Comparison of ENCODE assay signal across 17 cellular contexts in the genomic region with DNA sequence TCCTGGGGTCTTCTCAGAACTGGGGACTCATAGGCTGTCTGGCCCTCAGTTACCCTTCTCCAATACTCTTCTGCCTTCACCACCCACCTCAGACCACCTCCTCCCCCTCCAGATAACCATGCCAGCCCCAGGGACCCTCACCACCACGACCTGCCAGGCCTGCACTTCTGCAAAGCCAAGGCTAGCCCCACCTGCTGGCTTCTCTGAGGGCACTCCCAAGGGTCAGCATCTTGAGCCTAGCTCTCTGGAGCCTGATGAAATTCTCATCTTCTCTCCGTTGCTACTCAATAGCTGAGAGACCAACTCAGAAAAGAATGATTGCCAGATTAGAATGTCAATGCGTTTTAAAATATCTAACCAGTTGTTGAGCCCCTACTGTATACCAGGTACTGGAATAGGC. TPM values are rescaled to one million over a fixed set of nuclear protein-coding genes. Genes with fewer than 3 reads are reported as not detected.
DNase-seq lines count a peak whose midpoint lies in the region; ATAC-seq, FAIRE-seq and TF ChIP-seq lines count a peak whose summit lies in the region.
"Had no signal": no experiment of that assay in that cellular context is flagged by ENCODE, and none has a peak within 500 bp of the region (broad histone marks: within the 10 kb centered on the region; RNA-seq: fewer than 3 reads in every experiment).

No MANE protein-coding gene starts in this region.

- H3K27me3 ChIP-seq in HepG2 (ENCODE audit: control insufficient read depth in 1 of 2, insufficient read depth in 2 of 2, low read length in 2 of 2) (peaks cover 0 to 17% of the 10 kb centered on the region in 2 experiments; a peak in 3 of 5 replicates), right lobe of liver (no peaks in the 10 kb centered on the region), WERI-Rb-1 (ENCODE audit: insufficient read depth, low read depth, severe bottlenecking) (no peaks in the 10 kb centered on the region), endodermal cell (ENCODE audit: control insufficient read depth, insufficient read depth, low read length, poor library complexity, severe bottlenecking) (peaks cover 10% of the 10 kb centered on the region), smooth muscle cell (ENCODE audit: low read depth) (no peaks in the 10 kb centered on the region)
- no peaks in the 10 kb centered on the region for H3K27me3 ChIP-seq in effector memory CD4-positive, alpha-beta T cell (replicated peaks; ENCODE audit: control insufficient read depth, insufficient read depth, low read length, poor library complexity, severe bottlenecking)

- H3K36me3 Mint-ChIP-seq in endodermal cell (ENCODE audit: low read depth), result no peaks in the 10 kb centered on the region

- intact Hi-C loops in HepG2 (cut with micrococcal nuclease; ENCODE audit: unreplicated experiment) (no loop called here), right lobe of liver (cut with DNase I) (no loop called here)

- no peak overlapping the region for H3K27ac ChIP-seq in HepG2 (ENCODE audit: extremely low read length, insufficient read depth, low read length)
- H3K27ac ChIP-seq in right lobe of liver, result no peak overlapping the region
- H3K27ac ChIP-seq in WERI-Rb-1, result no peak overlapping the region
- no peak overlapping the region for H3K27ac ChIP-seq in endodermal cell (ENCODE audit: low read depth, low read length)
- no peak overlapping the region for H3K27ac ChIP-seq in smooth muscle cell (ENCODE audit: low read depth)
- H3K27ac ChIP-seq in effector memory CD4-positive, alpha-beta T cell (ENCODE audit: insufficient read depth, low read length, poor library complexity, severe bottlenecking), result no peak overlapping the region
- H3K27ac ChIP-seq: 22Rv1, A549, C4-2B had no signal

- H3K9me3 ChIP-seq in HepG2 (ENCODE audit: low read length), result no peaks in the 10 kb centered on the region
- no peaks in the 10 kb centered on the region for H3K9me3 ChIP-seq in right lobe of liver
- H3K9me3 ChIP-seq in WERI-Rb-1 (ENCODE audit: severe bottlenecking), result no peaks in the 10 kb centered on the region
- H3K9me3 ChIP-seq in endodermal cell (ENCODE audit: control insufficient read depth, low read length), result no peaks in the 10 kb centered on the region
- no peaks in the 10 kb centered on the region for H3K9me3 ChIP-seq in smooth muscle cell (replicated peaks; ENCODE audit: low read depth)
- H3K9me3 ChIP-seq in effector memory CD4-positive, alpha-beta T cell (ENCODE audit: control insufficient read depth, low read length), result no peaks in the 10 kb centered on the region
- H3K9me3 ChIP-seq: A549, Caco-2 had no signal

- POLR2A ChIA-PET in HepG2 (lab: Yijun Ruan, JAX), result no interaction called here

- H3K36me3 ChIP-seq in HepG2 (replicated peaks in 1 of 2; ENCODE audit: control insufficient read depth in 1 of 2, insufficient read depth in 2 of 2, low read length in 2 of 2) (no peaks in the 10 kb centered on the region), right lobe of liver (no peaks in the 10 kb centered on the region), WERI-Rb-1 (no peaks in the 10 kb centered on the region), endodermal cell (ENCODE audit: control insufficient read depth, insufficient read depth, low read length) (no peaks in the 10 kb centered on the region), smooth muscle cell (ENCODE audit: low read depth) (no peaks in the 10 kb centered on the region)
- H3K36me3 ChIP-seq in effector memory CD4-positive, alpha-beta T cell (ENCODE audit: control insufficient read depth, insufficient read depth, low read length), result no peaks in the 10 kb centered on the region

- TF ChIP-seq POLR2A in HepG2 (IDR thresholded peaks at IDR 0.05; ENCODE audit: insufficient read depth in 1 of 2, low read depth in 2 of 2, low read length in 2 of 2), result no peak
- no peak for TF ChIP-seq POLR2A in right lobe of liver (IDR thresholded peaks at IDR 0.05)

- CTCF ChIA-PET in HepG2 (lab: Yijun Ruan, JAX; ENCODE audit: low intra/inter-chr PET ratio, low total read pairs), result no interaction called here

- H3K4me2 ChIP-seq in HepG2 (ENCODE audit: low read depth, low read length), result no peak overlapping the region
- H3K4me2 ChIP-seq in smooth muscle cell, result no peak overlapping the region
- H3K4me2 ChIP-seq: A549 had no signal

- H3K4me3 ChIP-seq in HepG2 (replicated peaks in 1 of 3; ENCODE audit: insufficient read depth in 1 of 3, low read depth in 2 of 3, low read length in 3 of 3) (no peak overlapping the region), right lobe of liver (no peak overlapping the region), WERI-Rb-1 (ENCODE audit: low read depth, low read length) (no peak overlapping the region), endodermal cell (ENCODE audit: low read length) (no peak overlapping the region), smooth muscle cell (no peak overlapping the region)
- no peak overlapping the region for H3K4me3 ChIP-seq in effector memory CD4-positive, alpha-beta T cell (ENCODE audit: insufficient read depth, low read depth, low read length, poor library complexity, severe bottlenecking)
- H3K4me3 ChIP-seq: A549 had no signal

- peaks cover 45% of the 10 kb centered on the region for H3K4me1 Mint-ChIP-seq in endodermal cell

- no peak for DNase-seq in HepG2 (ENCODE audit: low spot score)
- no peak for DNase-seq in right lobe of liver
- no peak for DNase-seq in WERI-Rb-1
- DNase-seq in endodermal cell, result peak; percentile 77
- no peak for DNase-seq in smooth muscle cell (lab: John Stamatoyannopoulos, UW; ENCODE audit: unreplicated experiment)
- DNase-seq in effector memory CD4-positive, alpha-beta T cell, result no peak
- DNase-seq: AML-193; Caco-2; CD4-positive, alpha-beta T cell had no signal

- H2AFZ ChIP-seq in HepG2 (ENCODE audit: low read length) (no peak overlapping the region), smooth muscle cell (ENCODE audit: low read depth) (no peak overlapping the region)

- no peak overlapping the region for H3K4me3 Mint-ChIP-seq in endodermal cell
- H3K4me3 Mint-ChIP-seq: CD4-positive, alpha-beta T cell had no signal

- H4K20me1 ChIP-seq in HepG2 (ENCODE audit: insufficient read depth, low read length) (no peaks in the 10 kb centered on the region), smooth muscle cell (ENCODE audit: low read depth) (no peaks in the 10 kb centered on the region)

- H3K9ac ChIP-seq in HepG2 (ENCODE audit: insufficient read depth, low read depth, low read length), result no peak overlapping the region
- no peak overlapping the region for H3K9ac ChIP-seq in endodermal cell (ENCODE audit: extremely low read depth, low read length, poor library complexity, severe bottlenecking)
- no peak overlapping the region for H3K9ac ChIP-seq in smooth muscle cell (ENCODE audit: low read depth)

- FAIRE-seq in HepG2 (lab: Jason Lieb, UNC), result no peak
- FAIRE-seq: A549, D721Med, G401.6, GM19239, H54 had no signal

- no peaks in the 10 kb centered on the region for H3K9me3 Mint-ChIP-seq in endodermal cell
- H3K9me3 Mint-ChIP-seq: CD4-positive, alpha-beta T cell had no signal

- TF ChIP-seq RAD21 in HepG2 (CRISPR knock-in tag; IDR thresholded peaks at IDR 0.05), result no peak

- 37% methylated on average over 3 of the region's 3 CpGs for WGBS in HepG2 (ENCODE audit: low lambda C conversion rate)
- WGBS in right lobe of liver (ENCODE audit: insufficient coverage, low coverage, low lambda C conversion rate, missing lambda C conversion rate), result 60% methylated on average over 2 of the region's 3 CpGs
- WGBS in endodermal cell (ENCODE audit: insufficient coverage in 1 of 2, insufficient read length in 1 of 2), 2 experiments, result 66 to 100% methylated on average over 1 to 3 of the region's 3 CpGs
- WGBS in smooth muscle cell (ENCODE audit: low lambda C conversion rate), result 78% methylated on average over 3 of the region's 3 CpGs

- no peaks in the 10 kb centered on the region for H3F3A ChIP-seq in smooth muscle cell (ENCODE audit: low read depth)

- ATAC-seq in HepG2 (peak; percentile 28; the same call in 1 of the 3 replicates), right lobe of liver (no peak), esophagus mucosa (no peak)

- in situ Hi-C loops in HepG2 (cut with HindIII; ENCODE audit: extremely low pct_ligation_motif_present, low pct_unique_long_range_greater_than_20kb), result no loop called here

- peaks cover 32% of the 10 kb centered on the region for H3K27me3 Mint-ChIP-seq in endodermal cell (ENCODE audit: insufficient read depth)

- TF ChIP-seq CTCF in HepG2 (CRISPR knock-in tag; IDR thresholded peaks at IDR 0.05) (no peak), right lobe of liver (IDR thresholded peaks at IDR 0.05) (no peak), WERI-Rb-1 (IDR thresholded peaks at IDR 0.05; ENCODE audit: low read depth, low read length) (peak; percentile 20; the same call in 1 of the 2 replicates), endodermal cell (conservative IDR thresholded peaks at IDR 0.05) (peak; percentile 65), smooth muscle cell (IDR thresholded peaks at IDR 0.05; ENCODE audit: borderline replicate concordance, insufficient read depth, poor library complexity, severe bottlenecking) (no peak)

- H3K4me1 ChIP-seq in HepG2 (ENCODE audit: insufficient read depth, low read length) (no peaks in the 10 kb centered on the region), right lobe of liver (no peaks in the 10 kb centered on the region), endodermal cell (ENCODE audit: control insufficient read depth, insufficient read depth, low read length) (peaks cover 7% of the 10 kb centered on the region), smooth muscle cell (ENCODE audit: low read depth) (no peaks in the 10 kb centered on the region)
- H3K4me1 ChIP-seq in effector memory CD4-positive, alpha-beta T cell (ENCODE audit: control insufficient read depth, insufficient read depth, low read length, poor library complexity, severe bottlenecking), result no peaks in the 10 kb centered on the region
- H3K4me1 ChIP-seq: A549 had no signal

- H3K79me2 ChIP-seq in HepG2 (ENCODE audit: insufficient read depth, low read length) (no peaks in the 10 kb centered on the region), smooth muscle cell (ENCODE audit: low read depth) (no peaks in the 10 kb centered on the region)

- TF ChIP-seq EP300 in HepG2 (IDR thresholded peaks at IDR 0.05; ENCODE audit: low read depth in 2 of 2, low read length in 2 of 2) (no peak), HepG2 (CRISPR knock-in tag; IDR thresholded peaks at IDR 0.05; ENCODE audit: borderline replicate concordance) (no peak)

- BruUV-seq in HepG2 (replicated peaks; lab: Mats Ljungman, UMichigan), result no TSS peak

- no peak overlapping the region for H3K27ac Mint-ChIP-seq in endodermal cell
- H3K27ac Mint-ChIP-seq: CD4-positive, alpha-beta T cell had no signal

RNA-seq across cellular contexts. Expression of a gene that starts 56.1 kb away (rescaled TPM):
- total RNA-seq in HepG2 (2016; rRNA removed; fragmentation: Illumina TruSeq; extraction: Trizol) (0.18 and 0.24 TPM in 2 replicates), right lobe of liver (1 to 10 TPM; 4.1 to 7.2 (median 5.5) TPM), endodermal cell (1 to 10 TPM; 5.8 to 8.3 TPM), esophagus mucosa (2.3 TPM), smooth muscle cell (10.6 and 15.0 TPM in 2 replicates)
- total RNA-seq in HepG2 (2016; cell fraction: cytosol; rRNA removed; fragmentation: Illumina TruSeq; extraction: Trizol; ENCODE audit: low read depth), result 0.10 and 0.18 TPM in 2 replicates
- total RNA-seq in HepG2 (2016; cell fraction: insoluble cytoplasmic fraction; rRNA removed; fragmentation: Illumina TruSeq; extraction: Trizol), result 0.34 and 0.67 TPM in 2 replicates
- 0.52 and 0.56 TPM in 2 replicates for total RNA-seq in HepG2 (2016; cell fraction: membrane; rRNA removed; fragmentation: Illumina TruSeq; extraction: Trizol)
- total RNA-seq in HepG2 (2016; cell fraction: nucleus; rRNA removed; fragmentation: Illumina TruSeq; extraction: Trizol), result 0.12 TPM in 1 of 2 replicates, not detected in the other
- polyA plus RNA-seq in HepG2 (2011; rRNA removed) (0.34 and 0.66 TPM in 2 replicates), smooth muscle cell (11.4 and 12.9 TPM in 2 replicates)
- polyA plus RNA-seq in HepG2 (2011; cell fraction: cytosol; rRNA removed), result 0.28 and 0.30 TPM in 2 replicates
- 0.35 and 0.90 TPM in 2 replicates for polyA plus RNA-seq in HepG2 (2011; cell fraction: nucleus; rRNA removed)
- 0.21 and 0.97 TPM in 2 replicates for polyA plus RNA-seq in HepG2 (2012)
- polyA plus RNA-seq in HepG2 (2016; cell fraction: cytosol; fragmentation: Illumina TruSeq; extraction: Trizol; ENCODE audit: low read depth), result 0.49 and 0.63 TPM in 2 replicates
- 0.24 and 0.33 TPM in 2 replicates for polyA plus RNA-seq in HepG2 (2016; cell fraction: insoluble cytoplasmic fraction; fragmentation: Illumina TruSeq; extraction: Trizol; ENCODE audit: low read depth)
- 0.56 and 0.57 TPM in 2 replicates for polyA plus RNA-seq in HepG2 (2016; cell fraction: membrane; fragmentation: Illumina TruSeq; extraction: Trizol; ENCODE audit: low read depth)
- 0.60 and 0.86 TPM in 2 replicates for polyA plus RNA-seq in HepG2 (2016; cell fraction: nucleus; fragmentation: Illumina TruSeq; extraction: Trizol; ENCODE audit: insufficient read depth, low read depth)
- 0.33 and 0.50 TPM in 2 replicates for polyA minus RNA-seq in HepG2 (2011; rRNA and poly(A)+ RNA removed; ENCODE audit: low replicate concordance)
- polyA minus RNA-seq in HepG2 (2011; cell fraction: cytosol; rRNA and poly(A)+ RNA removed), result not detected in 2 replicates
- 0.50 and 1.0 TPM in 2 replicates for polyA minus RNA-seq in HepG2 (2011; cell fraction: nucleus; rRNA and poly(A)+ RNA removed)
- 8.6 TPM for polyA plus RNA-seq in endodermal cell (2013, experiment 1 of 2)
- 6.6 TPM for polyA plus RNA-seq in endodermal cell (2013, experiment 2 of 2)

Comparison
In these comparisons a context has a peak if more than half of its experiments do, and no peak if none do; other contexts are left out.
1. CTCF ChIP-seq: peak in WERI-Rb-1 (single experiment) and endodermal cell (single experiment); none in HepG2 (single experiment), right lobe of liver (0 of 4) and smooth muscle cell (single experiment).